In the genomic region with DNA sequence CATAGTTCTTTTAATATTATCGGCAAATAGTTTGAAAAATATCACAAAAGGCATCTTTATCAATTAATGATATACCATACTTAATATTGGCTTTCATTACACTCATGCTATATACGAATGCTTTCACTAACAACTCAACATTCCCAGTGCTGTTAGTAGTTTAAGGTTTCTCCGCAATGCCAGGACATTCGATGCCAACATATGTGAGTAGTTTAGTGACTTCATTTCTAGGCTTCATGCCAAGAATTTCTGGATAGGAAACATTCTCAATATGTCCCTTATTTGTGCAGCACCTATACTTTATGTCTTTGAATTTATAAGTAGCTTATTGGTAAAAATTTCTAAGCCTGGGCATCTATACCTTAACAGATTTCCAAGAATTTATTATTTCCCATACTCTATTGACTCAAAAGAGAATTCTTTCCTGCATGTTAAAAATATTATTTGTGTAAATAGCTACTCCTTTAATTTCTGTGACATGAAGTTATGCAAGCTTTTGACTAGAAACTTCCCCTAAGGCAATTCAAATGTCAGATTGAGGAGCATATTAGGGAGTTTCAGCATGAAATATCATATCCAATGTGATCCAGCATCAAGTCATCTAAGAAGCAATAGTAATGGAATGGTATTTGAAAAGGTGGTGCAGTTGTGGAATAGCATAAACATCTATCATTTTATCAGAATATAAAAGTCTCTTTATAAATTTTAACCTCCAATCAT, we compare ENCODE assay signal across 11 cellular contexts.
DNase-seq lines count a peak whose midpoint lies in the region; ATAC-seq and TF ChIP-seq lines count a peak whose summit lies in the region.
"Had no signal": no experiment of that assay in that cellular context is flagged by ENCODE, and none has a peak within 500 bp of the region (broad histone marks: within the 10 kb centered on the region; RNA-seq: fewer than 3 reads in every experiment).

No MANE protein-coding gene starts in this region.

- no peak for TF ChIP-seq CTCF in A673 (conservative IDR thresholded peaks at IDR 0.05; ENCODE audit: low read depth, low read length)
- TF ChIP-seq CTCF in HEK293 (tag by site-specific recombination; IDR thresholded peaks at IDR 0.05), result no peak

- no peak overlapping the region for H3K4ac ChIP-seq in mesendoderm (ENCODE audit: low read depth, low read length)

- H3K27me3 Mint-ChIP-seq in CD4-positive, alpha-beta memory T cell, result no peaks in the 10 kb centered on the region

- H2BK15ac ChIP-seq in mesendoderm (replicated peaks; ENCODE audit: low read depth), result no peak overlapping the region

- DNase-seq in A673 (ENCODE audit: low spot score), result peak; percentile 71
- DNase-seq in SHP77 (lab: John Stamatoyannopoulos, UW), result peak; percentile 23 to 32
- DNase-seq in fibroblast of peridontal ligament (ENCODE audit: extremely low read depth), result peak; percentile 94
- no peak for DNase-seq in CD4-positive, alpha-beta memory T cell
- no peak for DNase-seq in mesendoderm
- DNase-seq: CD8-positive, alpha-beta T cell; effector CD8-positive, alpha-beta T cell had no signal

- H2BK5ac ChIP-seq in mesendoderm (ENCODE audit: low read length), result no peak overlapping the region

- no peak overlapping the region for H3K56ac ChIP-seq in mesendoderm (ENCODE audit: low read length)

- H2BK120ac ChIP-seq in mesendoderm (ENCODE audit: low read depth, low read length), result no peak overlapping the region

- peaks cover 2 to 7% of the 10 kb centered on the region in 2 donors for H3K36me3 Mint-ChIP-seq in CD4-positive, alpha-beta memory T cell

- intact Hi-C loops in A673 (cut with micrococcal nuclease; ENCODE audit: unreplicated experiment), result no loop called here
- intact Hi-C loops in CD4-positive, alpha-beta memory T cell (cut with micrococcal nuclease), result no loop called here

- no peak for ATAC-seq in GM21825 (IDR thresholded peaks at IDR 0.05; ENCODE audit: unreplicated experiment)
- no peak for ATAC-seq in GM21360 (IDR thresholded peaks at IDR 0.05; ENCODE audit: unreplicated experiment)
- ATAC-seq: CD8-positive, alpha-beta T cell had no signal

- H3K9me3 Mint-ChIP-seq in CD4-positive, alpha-beta memory T cell, result peaks cover 4 to 35% (median 15%) of the 10 kb centered on the region in 8 donors

- H3K18ac ChIP-seq in mesendoderm (ENCODE audit: low read length), result no peak overlapping the region

- no peak overlapping the region for H3K4me3 Mint-ChIP-seq in CD4-positive, alpha-beta memory T cell
- H3K4me3 Mint-ChIP-seq: CD8-positive, alpha-beta T cell had no signal

- H3K4me1 Mint-ChIP-seq in CD4-positive, alpha-beta memory T cell, result no peaks in the 10 kb centered on the region

- POLR2A ChIA-PET in A673 (lab: Charles Lee; ENCODE audit: low non-redundant PET) (no interaction called here), HEK293 (lab: Yijun Ruan, JAX) (no interaction called here)
- POLR2A ChIA-PET in CD4-positive, alpha-beta memory T cell (lab: Charles Lee; ENCODE audit: partially characterized antibody), result no interaction called here

- H3K27ac ChIP-seq in A673 (ENCODE audit: low read depth, low read length, poor library complexity, severe bottlenecking) (no peak overlapping the region), HEK293 (ENCODE audit: extremely low read depth, low read depth, low read length) (no peak overlapping the region), mesendoderm (ENCODE audit: low read depth, low read length) (no peak overlapping the region)
- no peak overlapping the region for H3K27ac ChIP-seq in CD4-positive, alpha-beta memory T cell (ENCODE audit: low read depth, low read length)
- H3K27ac ChIP-seq: SJSA1 had no signal

- no CpG with 5 or more reads among the region's 4 CpGs for WGBS in mesendoderm (ENCODE audit: extremely low coverage, insufficient coverage, low lambda C conversion rate)

- no peaks in the 10 kb centered on the region for H3K79me2 ChIP-seq in mesendoderm (ENCODE audit: control insufficient read depth, insufficient read depth, low read length)

- BruUV-seq in A673 (replicated peaks; lab: Mats Ljungman, UMichigan), result no TSS peak

- H3K27me3 ChIP-seq in A673 (replicated peaks; ENCODE audit: insufficient read depth, low read depth, low read length, poor library complexity) (no peaks in the 10 kb centered on the region), mesendoderm (ENCODE audit: insufficient read depth, low read length, poor library complexity) (no peaks in the 10 kb centered on the region)
- H3K27me3 ChIP-seq in CD4-positive, alpha-beta memory T cell (ENCODE audit: insufficient read depth, low read length), result no peaks in the 10 kb centered on the region
- H3K27me3 ChIP-seq: SJSA1 had no signal

- no peak overlapping the region for H3K9ac ChIP-seq in mesendoderm (ENCODE audit: low read length)

- H3K9me3 ChIP-seq in A673 (ENCODE audit: low read depth, low read length, poor library complexity, severe bottlenecking) (no peaks in the 10 kb centered on the region), HEK293 (ENCODE audit: control insufficient read depth, insufficient read depth, low read depth, low read length) (no peaks in the 10 kb centered on the region)
- no peaks in the 10 kb centered on the region for H3K9me3 ChIP-seq in CD4-positive, alpha-beta memory T cell (ENCODE audit: control insufficient read depth in 1 of 2, low read length in 2 of 2)

- H4K5ac ChIP-seq in mesendoderm (ENCODE audit: low read length), result no peak overlapping the region

- CTCF ChIA-PET in A673 (lab: Charles Lee) (no interaction called here), HEK293 (lab: Yijun Ruan, JAX) (interaction anchor here (0.6 kb wide), 2 partner anchors 47 to 1039 kb away, joined by 3 read pairs; no protein-coding TSS in a partner anchor)
- CTCF ChIA-PET in CD4-positive, alpha-beta memory T cell (lab: Charles Lee; ENCODE audit: partially characterized antibody), result no interaction called here

- H4K8ac ChIP-seq in mesendoderm (ENCODE audit: low read depth, low read length), result no peak overlapping the region

- no peak overlapping the region for H3K23ac ChIP-seq in mesendoderm (ENCODE audit: low read length)

- no peak overlapping the region for H3K27ac Mint-ChIP-seq in CD4-positive, alpha-beta memory T cell
- H3K27ac Mint-ChIP-seq: CD8-positive, alpha-beta T cell had no signal

- H2AK5ac ChIP-seq in mesendoderm (ENCODE audit: low read length), result no peak overlapping the region

- H3K4me1 ChIP-seq in A673 (ENCODE audit: insufficient read depth, low read length, poor library complexity, severe bottlenecking), result peaks cover 5% of the 10 kb centered on the region
- H3K4me1 ChIP-seq in HEK293 (ENCODE audit: control insufficient read depth, insufficient read depth, low read length), result no peaks in the 10 kb centered on the region
- no peaks in the 10 kb centered on the region for H3K4me1 ChIP-seq in CD4-positive, alpha-beta memory T cell (ENCODE audit: insufficient read depth, low read length)
- H3K4me1 ChIP-seq in mesendoderm (ENCODE audit: control insufficient read depth, low read depth, low read length), result no peaks in the 10 kb centered on the region
- H3K4me1 ChIP-seq: SJSA1 had no signal

- H3K36me3 ChIP-seq in A673 (ENCODE audit: insufficient read depth, low read length, poor library complexity, severe bottlenecking) (no peaks in the 10 kb centered on the region), HEK293 (ENCODE audit: control insufficient read depth in 2 of 2, insufficient read depth in 1 of 2, low read length in 2 of 2) (no peaks in the 10 kb centered on the region), mesendoderm (ENCODE audit: control insufficient read depth, insufficient read depth, low read length) (no peaks in the 10 kb centered on the region)
- H3K36me3 ChIP-seq in CD4-positive, alpha-beta memory T cell (ENCODE audit: insufficient read depth, low read length), result no peaks in the 10 kb centered on the region
- H3K36me3 ChIP-seq: SJSA1 had no signal

- H3K4me3 ChIP-seq in A673 (ENCODE audit: low read depth, low read length, poor library complexity, severe bottlenecking) (no peak overlapping the region), HEK293 (ENCODE audit: low read depth, low read length) (no peak overlapping the region), mesendoderm (ENCODE audit: low read length) (no peak overlapping the region)
- H3K4me3 ChIP-seq in CD4-positive, alpha-beta memory T cell (ENCODE audit: low read length in 2 of 2), result no peak overlapping the region
- H3K4me3 ChIP-seq: SJSA1 had no signal

- no peak overlapping the region for H3K4me2 ChIP-seq in mesendoderm (ENCODE audit: low read length)

- H3K79me1 ChIP-seq in mesendoderm (ENCODE audit: low read length), result no peaks in the 10 kb centered on the region

TF ChIP-seq in HEK293, 187 proteins besides CTCF, POLR2A, EP300 and RAD21 (continues in another document):
- TF ChIP-seq, protein P1, sequence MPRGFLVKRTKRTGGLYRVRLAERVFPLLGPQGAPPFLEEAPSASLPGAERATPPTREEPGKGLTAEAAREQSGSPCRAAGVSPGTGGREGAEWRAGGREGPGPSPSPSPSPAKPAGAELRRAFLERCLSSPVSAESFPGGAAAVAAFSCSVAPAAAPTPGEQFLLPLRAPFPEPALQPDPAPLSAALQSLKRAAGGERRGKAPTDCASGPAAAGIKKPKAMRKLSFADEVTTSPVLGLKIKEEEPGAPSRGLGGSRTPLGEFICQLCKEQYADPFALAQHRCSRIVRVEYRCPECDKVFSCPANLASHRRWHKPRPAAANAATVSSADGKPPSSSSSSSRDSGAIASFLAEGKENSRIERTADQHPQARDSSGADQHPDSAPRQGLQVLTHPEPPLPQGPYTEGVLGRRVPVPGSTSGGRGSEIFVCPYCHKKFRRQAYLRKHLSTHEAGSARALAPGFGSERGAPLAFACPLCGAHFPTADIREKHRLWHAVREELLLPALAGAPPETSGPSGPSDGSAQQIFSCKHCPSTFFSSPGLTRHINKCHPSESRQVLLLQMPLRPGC (tag by site-specific recombination; IDR thresholded peaks at IDR 0.05), result peak; percentile 67; the same call in 1 of the 2 replicates
- TF ChIP-seq, protein P2, sequence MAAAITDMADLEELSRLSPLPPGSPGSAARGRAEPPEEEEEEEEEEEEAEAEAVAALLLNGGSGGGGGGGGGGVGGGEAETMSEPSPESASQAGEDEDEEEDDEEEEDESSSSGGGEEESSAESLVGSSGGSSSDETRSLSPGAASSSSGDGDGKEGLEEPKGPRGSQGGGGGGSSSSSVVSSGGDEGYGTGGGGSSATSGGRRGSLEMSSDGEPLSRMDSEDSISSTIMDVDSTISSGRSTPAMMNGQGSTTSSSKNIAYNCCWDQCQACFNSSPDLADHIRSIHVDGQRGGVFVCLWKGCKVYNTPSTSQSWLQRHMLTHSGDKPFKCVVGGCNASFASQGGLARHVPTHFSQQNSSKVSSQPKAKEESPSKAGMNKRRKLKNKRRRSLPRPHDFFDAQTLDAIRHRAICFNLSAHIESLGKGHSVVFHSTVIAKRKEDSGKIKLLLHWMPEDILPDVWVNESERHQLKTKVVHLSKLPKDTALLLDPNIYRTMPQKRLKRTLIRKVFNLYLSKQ (tag by site-specific recombination; IDR thresholded peaks at IDR 0.05; ENCODE audit: borderline replicate concordance), result no peak
- TF ChIP-seq PRDM1 (tag by site-specific recombination; IDR thresholded peaks at IDR 0.05) (peak; percentile 63), ZNF549 (tag by site-specific recombination; IDR thresholded peaks at IDR 0.05) (0 out of 2 replicates have a peak, but pooled peaks have one; percentile 16), ZNF660 (tag by site-specific recombination; IDR thresholded peaks at IDR 0.05) (peak; percentile 30; the same call in 1 of the 2 replicates), ZNF169 (tag by site-specific recombination; IDR thresholded peaks at IDR 0.05) (no peak), ZBTB1 (tag by site-specific recombination; IDR thresholded peaks at IDR 0.05) (no peak)

Comparison
In these comparisons a context has a peak if more than half of its experiments do, and no peak if none do; other contexts are left out.
1. DNase-seq: peak in A673 (single experiment), SHP77 (2 of 2) and fibroblast of peridontal ligament (single experiment); none in CD4-positive, alpha-beta memory T cell (0 of 5) and mesendoderm (single experiment).